ENCODE assay signal across 13 cellular contexts in the genomic region with DNA sequence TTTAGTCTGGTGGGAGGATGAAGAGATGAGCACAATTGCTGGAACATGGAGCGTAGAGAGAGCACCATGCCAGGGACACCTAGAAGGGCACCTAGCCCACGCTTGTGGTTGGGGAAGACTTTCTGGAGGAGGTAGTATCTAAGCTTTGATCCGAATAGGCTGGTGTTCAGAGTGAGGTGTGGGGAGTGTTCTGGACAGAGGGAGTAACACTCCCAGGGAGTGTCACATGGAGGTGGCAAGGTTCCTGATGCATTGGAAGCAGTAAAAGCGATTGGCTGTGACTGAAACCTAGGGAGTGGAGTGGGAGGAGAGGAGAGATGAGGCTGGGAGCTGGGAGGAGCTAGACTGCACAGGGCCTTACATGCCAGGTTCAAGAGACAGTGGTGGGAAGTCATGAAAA.
"Had no signal": no experiment of that assay in that cellular context is flagged by ENCODE, and none has a peak within 500 bp of the region (broad histone marks: within the 10 kb centered on the region; RNA-seq: fewer than 3 reads in every experiment).

No MANE protein-coding gene starts in this region.

- H3K27me3 ChIP-seq: colonic mucosa had no signal

- DNase-seq: activated CD4-positive, alpha-beta memory T cell treated with anti-CD3 and anti-CD28 coated beads for 36 hours; activated gamma-delta T cell treated with Interleukin-2 at 50 U/mL for 16 hours; activated naive CD8-positive, alpha-beta T cell treated with anti-CD3 and anti-CD28 coated beads for 36 hours; activated T-cell treated with anti-CD3 and anti-CD28 coated beads, Interleukin-2, amount 50 U/mL, for 72 hours; aorta; colonic mucosa; effector CD4-positive, alpha-beta T cell; foreskin melanocyte; heart right ventricle; stimulated activated CD4-positive, alpha-beta T cell treated with anti-CD3 and anti-CD28 coated beads, Interleukin-2, amount 100 ng/mL, for 48 hours; SW 1271 had no signal

- H3K27ac Mint-ChIP-seq: activated CD4-positive, alpha-beta memory T cell treated with anti-CD3 and anti-CD28 coated beads for 36 hours; activated naive CD8-positive, alpha-beta T cell treated with anti-CD3 and anti-CD28 coated beads for 36 hours; activated T-cell treated with anti-CD3 and anti-CD28 coated beads, Interleukin-2, amount 50 U/mL, for 72 hours; stimulated activated naive CD8-positive, alpha-beta T cell treated with anti-CD3 and anti-CD28 coated beads, Interleukin-15, Interleukin-2, amounts not matched to agents 100 ng/mL and 50 ng/mL, for 24 hours had no signal

- H3K9me3 Mint-ChIP-seq: activated CD4-positive, alpha-beta memory T cell treated with anti-CD3 and anti-CD28 coated beads for 36 hours; activated naive CD8-positive, alpha-beta T cell treated with anti-CD3 and anti-CD28 coated beads for 36 hours; activated T-cell treated with anti-CD3 and anti-CD28 coated beads, Interleukin-2, amount 50 U/mL, for 72 hours; stimulated activated naive CD8-positive, alpha-beta T cell treated with anti-CD3 and anti-CD28 coated beads, Interleukin-15, Interleukin-2, amounts not matched to agents 100 ng/mL and 50 ng/mL, for 24 hours had no signal

- H3K27me3 Mint-ChIP-seq: activated naive CD8-positive, alpha-beta T cell treated with anti-CD3 and anti-CD28 coated beads for 36 hours had no signal

- H3K36me3 ChIP-seq: colonic mucosa, heart right ventricle, thoracic aorta had no signal

- H3K4me1 ChIP-seq: colonic mucosa had no signal

- H3K4me3 Mint-ChIP-seq: activated CD4-positive, alpha-beta memory T cell treated with anti-CD3 and anti-CD28 coated beads for 36 hours; activated naive CD8-positive, alpha-beta T cell treated with anti-CD3 and anti-CD28 coated beads for 36 hours; activated T-cell treated with anti-CD3 and anti-CD28 coated beads, Interleukin-2, amount 50 U/mL, for 72 hours; stimulated activated naive CD8-positive, alpha-beta T cell treated with anti-CD3 and anti-CD28 coated beads, Interleukin-15, Interleukin-2, amounts not matched to agents 100 ng/mL and 50 ng/mL, for 24 hours had no signal

- ATAC-seq: activated T-cell treated with anti-CD3 and anti-CD28 coated beads, Interleukin-2, amount 50 U/mL, for 72 hours had no signal

- H3K4me1 Mint-ChIP-seq: activated naive CD8-positive, alpha-beta T cell treated with anti-CD3 and anti-CD28 coated beads for 36 hours had no signal

- H3K9me3 ChIP-seq: colonic mucosa, heart right ventricle, thoracic aorta had no signal

- H3K27ac ChIP-seq: colonic mucosa, heart right ventricle, thoracic aorta had no signal

- H3K36me3 Mint-ChIP-seq: activated CD4-positive, alpha-beta memory T cell treated with anti-CD3 and anti-CD28 coated beads for 36 hours; activated naive CD8-positive, alpha-beta T cell treated with anti-CD3 and anti-CD28 coated beads for 36 hours had no signal

- H3K4me3 ChIP-seq: colonic mucosa, heart right ventricle, thoracic aorta had no signal
